ENCODE assay signal across 8 cellular contexts in genomic region chr2:197113221-197113831, GRCh38.
DNase-seq lines count a peak whose midpoint lies in the region; ATAC-seq and TF ChIP-seq lines count a peak whose summit lies in the region.

No MANE protein-coding gene starts in this region.

- no peak overlapping the region for H3K27ac ChIP-seq in neural cell (ENCODE audit: low read length)

- intact Hi-C loops in posterior vena cava (cut with DNase I), result loop anchor here in 1 of 2 donors (10.0 kb wide), 1 partner anchor 261 kb away; no protein-coding TSS in a partner anchor

- TF ChIP-seq CTCF in GM12874 (IDR thresholded peaks at IDR 0.05; ENCODE audit: insufficient read depth, low read depth, low read length) (0 out of 2 replicates have a peak, but pooled peaks have one; percentile 20), neural cell (IDR thresholded peaks at IDR 0.05; ENCODE audit: poor library complexity, severe bottlenecking) (peak; percentile 73)

- H3K9me2 ChIP-seq in neural cell (ENCODE audit: insufficient read depth, low read length), result no peaks in the 10 kb centered on the region

- H3K4me2 ChIP-seq in neural cell (ENCODE audit: low read length), result no peak overlapping the region

- no peaks in the 10 kb centered on the region for H4K20me1 ChIP-seq in neural cell (ENCODE audit: insufficient read depth)

- TF ChIP-seq EP300 in neural cell (conservative IDR thresholded peaks at IDR 0.05; ENCODE audit: poor library complexity, severe bottlenecking), result no peak

- no peaks in the 10 kb centered on the region for H3K9me3 ChIP-seq in neural cell (ENCODE audit: low read length)

- no peaks in the 10 kb centered on the region for H3K36me3 ChIP-seq in neural cell (ENCODE audit: insufficient read depth, low read length)

- no peak overlapping the region for H2AFZ ChIP-seq in neural cell (ENCODE audit: low read depth, low read length)

- H3K9ac ChIP-seq in neural cell (ENCODE audit: low read length), result no peak overlapping the region

- ATAC-seq in HG03354 (IDR thresholded peaks at IDR 0.05; ENCODE audit: poor library complexity, severe bottlenecking, unreplicated experiment), result peak; percentile 71
- ATAC-seq in GM19324 (IDR thresholded peaks at IDR 0.05; ENCODE audit: low FRiP score, unreplicated experiment), result no peak

- H3K79me2 ChIP-seq in neural cell (replicated peaks; ENCODE audit: insufficient read depth, low read length), result no peaks in the 10 kb centered on the region

- DNase-seq in Ammon's horn (ENCODE audit: low spot score) (peak; percentile 43), RKO (ENCODE audit: low spot score) (peak; percentile 49), dermis microvascular lymphatic vessel endothelial cell (ENCODE audit: low read depth in 2 of 2) (peak; percentile 38 to 56), posterior vena cava (ENCODE audit: low spot score) (no peak)

- H3F3A ChIP-seq in neural cell (ENCODE audit: insufficient read depth, low read length, poor library complexity, severe bottlenecking), result no peaks in the 10 kb centered on the region

- peak; percentile 76 for TF ChIP-seq RAD21 in neural cell (conservative IDR thresholded peaks at IDR 0.05)

- no peaks in the 10 kb centered on the region for H3K27me3 ChIP-seq in neural cell (ENCODE audit: insufficient read depth, low read depth, low read length)

- H3K4me3 ChIP-seq in neural cell (ENCODE audit: low read length), result no peak overlapping the region

TF ChIP-seq in neural cell, 6 proteins besides CTCF, POLR2A, EP300 and RAD21:
- TF ChIP-seq SMC3 (conservative IDR thresholded peaks at IDR 0.05; ENCODE audit: poor library complexity) (peak; percentile 80), MXI1 (conservative IDR thresholded peaks at IDR 0.05; ENCODE audit: poor library complexity, severe bottlenecking) (no peak)
